In genomic region chr1:169102567-169102966, GRCh38 we compare ENCODE assay signal across 8 cellular contexts. TPM values are rescaled to one million over a fixed set of nuclear protein-coding genes. Genes with fewer than 3 reads are reported as not detected.
A peak's percentile ranks its signal among the peaks of the same experiment; 100 is the strongest.
DNase-seq lines count a peak whose midpoint lies in the region; TF ChIP-seq lines count a peak whose summit lies in the region.

No MANE protein-coding gene starts in this region.

- no peaks in the 10 kb centered on the region for H3K27me3 ChIP-seq in transverse colon

- H3K27me3 Mint-ChIP-seq in activated CD4-positive, alpha-beta T cell treated with anti-CD3 and anti-CD28 coated beads, Interleukin-2, amount 10 ng/mL, durations not matched to agents 24 days and 14 days: peaks cover 25% of the 10 kb centered on the region

- no peak for TF ChIP-seq POLR2A in transverse colon (IDR thresholded peaks at IDR 0.05)

- in situ Hi-C loops in transverse colon (cut with MboI; ENCODE audit: low pct_ligation_motif_present in 1 of 4, low pct_unique_long_range_greater_than_20kb in 1 of 4, low sequenced_read_pairs in 3 of 4): loop anchor here in 2 of 4 donors (25.0 kb wide), 3 partner anchors 235 to 640 kb away; no protein-coding TSS in a partner anchor

- no peak for TF ChIP-seq EP300 in transverse colon (IDR thresholded peaks at IDR 0.05; ENCODE audit: low read depth)

- no peaks in the 10 kb centered on the region for H3K36me3 ChIP-seq in transverse colon

- no peak overlapping the region for H3K27ac Mint-ChIP-seq in activated CD4-positive, alpha-beta T cell treated with anti-CD3 and anti-CD28 coated beads, Interleukin-2, amount 10 ng/mL, durations not matched to agents 24 days and 14 days

- no peaks in the 10 kb centered on the region for H3K36me3 Mint-ChIP-seq in activated CD4-positive, alpha-beta T cell treated with anti-CD3 and anti-CD28 coated beads, Interleukin-2, amount 10 ng/mL, durations not matched to agents 24 days and 14 days (ENCODE audit: low read depth)

- peak overlapping the region; percentile 94 to 98 (median 96) for H3K27ac ChIP-seq in transverse colon

- no peak overlapping the region for H3K4me3 Mint-ChIP-seq in activated CD4-positive, alpha-beta T cell treated with anti-CD3 and anti-CD28 coated beads, Interleukin-2, amount 10 ng/mL, durations not matched to agents 24 days and 14 days

- peak overlapping the region in 3 of 4 donors; percentile 27 to 37 (median 35) for H3K4me3 ChIP-seq in transverse colon

- DNase-seq in NCI-H1417 (lab: John Stamatoyannopoulos, UW) (peak; percentile 43 to 78 (median 67)), NCI-H1417 treated with DMSO at 0.1 percent for 48 hours (lab: John Stamatoyannopoulos, UW) (no peak), amygdala (lab: John Stamatoyannopoulos, UW) (peak in 37 of 56 donors; percentile 24 to 76 (median 52)), islet precursor cell (peak; percentile 97), transverse colon (peak; percentile 17), NCI-H1105 treated with DMSO at 0.1 percent for 48 hours (lab: John Stamatoyannopoulos, UW) (no peak)
- no peak for DNase-seq in activated CD4-positive, CD25-positive, alpha-beta regulatory T cell treated with anti-CD3 and anti-CD28 coated beads, Interleukin-2, amount 50 U/mL, for 72 hours
- DNase-seq in activated CD4-positive, alpha-beta T cell treated with anti-CD3 and anti-CD28 coated beads, Interleukin-2, amount 10 ng/mL, durations not matched to agents 24 days and 14 days: no peak

- H3K4me1 ChIP-seq in transverse colon: peaks cover 0 to 46% (median 31%) of the 10 kb centered on the region in 4 donors

- peaks cover 13% of the 10 kb centered on the region for H3K4me1 Mint-ChIP-seq in activated CD4-positive, alpha-beta T cell treated with anti-CD3 and anti-CD28 coated beads, Interleukin-2, amount 10 ng/mL, durations not matched to agents 24 days and 14 days

- TF ChIP-seq CTCF in transverse colon (IDR thresholded peaks at IDR 0.05): no peak

- no peaks in the 10 kb centered on the region for H3K9me3 Mint-ChIP-seq in activated CD4-positive, alpha-beta T cell treated with anti-CD3 and anti-CD28 coated beads, Interleukin-2, amount 10 ng/mL, durations not matched to agents 24 days and 14 days

- H3K9me3 ChIP-seq in transverse colon: no peaks in the 10 kb centered on the region

- intact Hi-C loops in transverse colon (cut with DNase I; ENCODE audit: low total_unique reads): no loop called here
- intact Hi-C loops in activated CD4-positive, alpha-beta T cell treated with anti-CD3 and anti-CD28 coated beads, Interleukin-2, amount 10 ng/mL, durations not matched to agents 24 days and 14 days (cut with micrococcal nuclease): loop anchor here (10.0 kb wide), 1 partner anchor 592 kb away; no protein-coding TSS in a partner anchor

- 38% methylated on average over 4 of the region's 4 CpGs; no CpG with 5 or more reads in 1 of the 2 donors for WGBS in transverse colon (ENCODE audit: low coverage in 1 of 2), 2 donors

RNA-seq across cellular contexts. Expression of gene ATP1B1, which starts 3.9 kb away (rescaled TPM):
- 100 to 1,000 TPM in 3 of 4 donors, 10 to 100 TPM in 1; 82.8 to 493 (median 375) TPM for total RNA-seq in transverse colon
- total RNA-seq in activated CD4-positive, alpha-beta T cell treated with anti-CD3 and anti-CD28 coated beads, Interleukin-2, amount 10 ng/mL, durations not matched to agents 24 days and 14 days: 12.5 and 15.3 TPM in 2 replicates

Comparison
In these comparisons a context has a peak if more than half of its experiments do, and no peak if none do; other contexts are left out.
1. DNase-seq: peak in NCI-H1417 (3 of 3), amygdala (37 of 56), islet precursor cell (single experiment) and transverse colon (single experiment); none in NCI-H1417 treated with DMSO at 0.1 percent for 48 hours (single experiment), activated CD4-positive, CD25-positive, alpha-beta regulatory T cell treated with anti-CD3 and anti-CD28 coated beads, Interleukin-2, amount 50 U/mL, for 72 hours (single experiment), NCI-H1105 treated with DMSO at 0.1 percent for 48 hours (single experiment) and activated CD4-positive, alpha-beta T cell treated with anti-CD3 and anti-CD28 coated beads, Interleukin-2, amount 10 ng/mL, durations not matched to agents 24 days and 14 days (single experiment).